ENCODE assay signal across 26 cellular contexts in genomic region chr3:60131607-60132006, GRCh38.
"Had no signal": no experiment of that assay in that cellular context is flagged by ENCODE, and none has a peak within 500 bp of the region (broad histone marks: within the 10 kb centered on the region; RNA-seq: fewer than 3 reads in every experiment).

No MANE protein-coding gene starts in this region.

- H3K36me3 Mint-ChIP-seq: activated CD4-positive, alpha-beta memory T cell treated with anti-CD3 and anti-CD28 coated beads for 36 hours had no signal

- H3K27me3 Mint-ChIP-seq: activated CD4-positive, alpha-beta memory T cell treated with anti-CD3 and anti-CD28 coated beads for 36 hours; activated naive CD8-positive, alpha-beta T cell treated with anti-CD3 and anti-CD28 coated beads, Interleukin-2, amount 10 ng/mL, durations not matched to agents 7 days and 5 days; activated T-cell treated with anti-CD3 and anti-CD28 coated beads, Interleukin-2, amount 50 U/mL, for 24 hours; central memory CD8-positive, alpha-beta T cell had no signal

- H3K27ac Mint-ChIP-seq: activated CD4-positive, alpha-beta memory T cell treated with anti-CD3 and anti-CD28 coated beads for 36 hours; activated naive CD8-positive, alpha-beta T cell treated with anti-CD3 and anti-CD28 coated beads, Interleukin-2, amount 10 ng/mL, durations not matched to agents 7 days and 5 days; activated T-cell treated with anti-CD3 and anti-CD28 coated beads, Interleukin-2, amount 50 U/mL, for 24 hours; activated T-helper 1 cell treated with anti-CD3 and anti-CD28 coated beads, Interleukin-12 subunit alpha, Interleukin-12 subunit beta, Interleukin-2, Interleukin-4 antibody, amounts not matched to agents 30 ng/mL and 10 ng/mL and 1 ng/mL, durations not matched to agents 14 hours and 24 hours and 36 hours; T-helper 1 cell treated with Interleukin-12 subunit alpha and Interleukin-12 subunit beta and Interleukin-4 antibody, amounts not matched to agents 30 μg/mL and 1 μg/mL, for 36 hours; T-helper 2 cell treated with Interferon-gamma antibody and Interleukin-4, amounts not matched to agents 5 μg/mL and 100 μg/mL, for 36 hours had no signal

- H3K4me3 Mint-ChIP-seq: activated CD4-positive, alpha-beta memory T cell treated with anti-CD3 and anti-CD28 coated beads for 36 hours; activated naive CD8-positive, alpha-beta T cell treated with anti-CD3 and anti-CD28 coated beads, Interleukin-2, amount 10 ng/mL, durations not matched to agents 7 days and 5 days; activated T-cell treated with anti-CD3 and anti-CD28 coated beads, Interleukin-2, amount 50 U/mL, for 24 hours; activated T-helper 1 cell treated with anti-CD3 and anti-CD28 coated beads, Interleukin-12 subunit alpha, Interleukin-12 subunit beta, Interleukin-2, Interleukin-4 antibody, amounts not matched to agents 30 ng/mL and 10 ng/mL and 1 ng/mL, durations not matched to agents 14 hours and 24 hours and 36 hours; central memory CD8-positive, alpha-beta T cell; T-helper 1 cell treated with Interleukin-12 subunit alpha and Interleukin-12 subunit beta and Interleukin-4 antibody, amounts not matched to agents 30 μg/mL and 1 μg/mL, for 36 hours; T-helper 2 cell treated with Interferon-gamma antibody and Interleukin-4, amounts not matched to agents 5 μg/mL and 100 μg/mL, for 36 hours had no signal

- ATAC-seq: PC-3 had no signal

- H3K4me1 Mint-ChIP-seq: activated naive CD8-positive, alpha-beta T cell treated with anti-CD3 and anti-CD28 coated beads, Interleukin-2, amount 10 ng/mL, durations not matched to agents 7 days and 5 days; central memory CD8-positive, alpha-beta T cell had no signal

- H3K9me3 Mint-ChIP-seq: activated CD4-positive, alpha-beta memory T cell treated with anti-CD3 and anti-CD28 coated beads for 36 hours; central memory CD8-positive, alpha-beta T cell had no signal

- DNase-seq: activated CD4-positive, alpha-beta memory T cell treated with anti-CD3 and anti-CD28 coated beads for 36 hours; activated CD4-positive, alpha-beta T cell treated with anti-CD3 and anti-CD28 coated beads, Interleukin-2, amount 50 U/mL, for 1 hour; activated effector memory CD4-positive, alpha-beta T cell treated with Interleukin-2 at 50 U/mL for 16 hours; activated naive CD4-positive, alpha-beta T cell treated with anti-CD3 and anti-CD28 coated beads, Interleukin-2, amount 50 U/mL, for 16 hours; activated naive CD8-positive, alpha-beta T cell treated with anti-CD3 and anti-CD28 coated beads, Interleukin-2, amount 10 ng/mL, durations not matched to agents 7 days and 5 days; activated T-cell treated with anti-CD3 and anti-CD28 coated beads, Interleukin-2, amount 50 U/mL, for 24 hours; amygdala; IMR-90; Karpas-422; KBM-7; NCI-H1105; NCI-H1417 treated with DMSO at 0.1 percent for 48 hours; NCI-H187 treated with DMSO at 0.1 percent for 48 hours; NCI-H2081; NCI-H510A; NCI-H526 treated with DMSO at 0.1 percent for 48 hours; NCI-H774; PC-3; Peyer's patch; RPMI8226; SHP77 treated with DMSO at 0.1 percent for 48 hours; SK-N-SH had no signal
